ENCODE assay signal across 20 cellular contexts in the genomic region with DNA sequence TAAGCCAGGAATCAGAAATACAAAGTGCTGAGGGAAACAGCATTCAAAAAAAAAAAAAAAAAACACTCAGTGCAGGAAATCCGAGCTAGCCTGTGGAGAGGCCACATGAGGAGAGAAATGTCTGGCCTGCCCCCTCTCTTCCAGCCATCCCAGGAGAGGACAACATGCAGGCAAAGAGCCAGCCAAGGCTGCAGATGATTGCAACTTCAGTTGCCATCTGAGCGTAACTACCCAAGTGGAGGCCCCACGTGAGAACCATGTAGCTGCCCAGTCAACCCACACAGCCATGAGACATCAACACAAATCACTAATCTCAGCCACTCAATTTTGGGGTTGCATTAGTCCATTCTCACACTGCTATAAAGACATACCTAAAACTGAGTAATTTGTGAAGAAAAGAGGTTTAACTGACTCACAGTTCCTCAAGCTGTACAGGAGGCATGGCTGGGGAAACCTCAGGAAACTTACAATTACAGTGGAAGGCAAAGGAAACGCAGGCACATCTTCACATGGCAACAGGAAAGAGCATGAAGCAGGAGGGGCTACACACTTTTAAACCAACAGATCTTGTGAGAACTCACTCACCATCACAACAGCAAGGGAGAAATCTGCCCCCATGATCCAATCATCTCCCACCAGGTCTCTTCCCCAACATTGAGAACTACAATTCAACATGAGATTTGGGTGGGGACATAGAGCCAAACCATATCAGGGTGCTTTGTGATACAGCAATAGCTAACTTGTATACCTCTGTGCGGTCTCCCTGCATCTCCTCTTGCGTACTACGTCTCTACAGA.
"Had no signal": no experiment of that assay in that cellular context is flagged by ENCODE, and none has a peak within 500 bp of the region (broad histone marks: within the 10 kb centered on the region; RNA-seq: fewer than 3 reads in every experiment).

No MANE protein-coding gene starts in this region.

- H3K4me1 Mint-ChIP-seq: mesothelial cell of epicardium; naive thymus-derived CD8-positive, alpha-beta T cell had no signal

- ATAC-seq: activated T-cell treated with anti-CD3 and anti-CD28 coated beads, Interleukin-2, amount 50 U/mL, for 4 hours; effector memory CD8-positive, alpha-beta T cell; esophagus mucosa; left ventricle myocardium superior; naive thymus-derived CD8-positive, alpha-beta T cell had no signal

- H3K36me3 Mint-ChIP-seq: activated naive CD8-positive, alpha-beta T cell; mesothelial cell of epicardium; naive thymus-derived CD8-positive, alpha-beta T cell had no signal

- H3K27ac Mint-ChIP-seq: activated naive CD8-positive, alpha-beta T cell; activated T-helper 2 cell treated with anti-CD3 and anti-CD28 coated beads, Interferon-gamma antibody, Interleukin-2, Interleukin-4, amounts not matched to agents 10 μg/mL and 5 μg/mL and 100 μg/mL, durations not matched to agents 14 hours and 24 hours and 36 hours; effector memory CD8-positive, alpha-beta T cell; mesothelial cell of epicardium; naive thymus-derived CD8-positive, alpha-beta T cell had no signal

- H3K4me3 Mint-ChIP-seq: activated naive CD8-positive, alpha-beta T cell; activated T-cell treated with anti-CD3 and anti-CD28 coated beads, Interleukin-2, amount 50 U/mL, for 4 hours; effector memory CD8-positive, alpha-beta T cell; mesothelial cell of epicardium; naive thymus-derived CD8-positive, alpha-beta T cell had no signal

- DNase-seq: activated CD4-positive, alpha-beta T cell treated with anti-CD3 and anti-CD28 coated beads for 4 hours; activated CD4-positive, alpha-beta T cell treated with anti-CD3 and anti-CD28 coated beads, Interleukin-2, amount 50 U/mL, for 48 hours; activated CD4-positive, CD25-positive, alpha-beta regulatory T cell; activated CD8-positive, alpha-beta memory T cell treated with anti-CD3 and anti-CD28 coated beads, Interleukin-2, amount 50 U/mL, for 48 hours; activated naive CD4-positive, alpha-beta T cell; activated T-cell treated with anti-CD3 and anti-CD28 coated beads, Interleukin-2, amount 50 U/mL, for 4 hours; central memory CD4-positive, alpha-beta T cell; effector memory CD8-positive, alpha-beta T cell; foreskin melanocyte; hypothalamus; left ventricle myocardium superior; mammary epithelial cell; stimulated activated CD4-positive, alpha-beta T cell treated with anti-CD3 and anti-CD28 coated beads, Interleukin-4, amount 100 ng/mL, for 24 hours; stimulated activated naive CD4-positive, alpha-beta T cell treated with Interleukin-2 at 50 U/mL for 16 hours; upper lobe of left lung had no signal

- H3K27me3 Mint-ChIP-seq: activated naive CD8-positive, alpha-beta T cell; effector memory CD8-positive, alpha-beta T cell had no signal

- H3K9me3 Mint-ChIP-seq: activated T-cell treated with anti-CD3 and anti-CD28 coated beads, Interleukin-2, amount 50 U/mL, for 4 hours; activated T-helper 2 cell treated with anti-CD3 and anti-CD28 coated beads, Interferon-gamma antibody, Interleukin-2, Interleukin-4, amounts not matched to agents 10 μg/mL and 5 μg/mL and 100 μg/mL, durations not matched to agents 14 hours and 24 hours and 36 hours had no signal
